ENCODE assay signal across 1 cellular context in the genomic region with DNA sequence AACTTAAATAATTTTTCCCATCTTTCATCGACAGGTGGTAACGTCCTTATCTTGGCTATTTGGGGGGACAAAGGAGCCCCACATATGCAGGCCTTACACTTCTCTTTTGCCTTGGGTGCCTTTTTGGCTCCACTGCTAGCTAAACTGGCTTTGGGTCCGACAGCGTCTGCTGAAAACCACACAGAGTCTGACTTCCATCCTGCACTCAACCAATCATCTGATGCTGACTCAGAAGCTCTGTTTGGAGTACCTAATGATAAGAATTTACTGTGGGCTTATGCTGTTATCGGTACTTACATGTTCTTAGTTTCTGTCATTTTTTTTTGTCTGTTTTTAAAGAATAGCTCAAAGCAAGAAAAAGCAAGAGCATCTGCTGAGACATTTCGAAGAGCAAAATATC.
TF ChIP-seq lines count a peak whose summit lies in the region.

No MANE protein-coding gene starts in this region.

TF ChIP-seq in GM23338, 12 proteins besides CTCF, POLR2A, EP300 and RAD21 (continued from another document):
- TF ChIP-seq, protein P1, sequence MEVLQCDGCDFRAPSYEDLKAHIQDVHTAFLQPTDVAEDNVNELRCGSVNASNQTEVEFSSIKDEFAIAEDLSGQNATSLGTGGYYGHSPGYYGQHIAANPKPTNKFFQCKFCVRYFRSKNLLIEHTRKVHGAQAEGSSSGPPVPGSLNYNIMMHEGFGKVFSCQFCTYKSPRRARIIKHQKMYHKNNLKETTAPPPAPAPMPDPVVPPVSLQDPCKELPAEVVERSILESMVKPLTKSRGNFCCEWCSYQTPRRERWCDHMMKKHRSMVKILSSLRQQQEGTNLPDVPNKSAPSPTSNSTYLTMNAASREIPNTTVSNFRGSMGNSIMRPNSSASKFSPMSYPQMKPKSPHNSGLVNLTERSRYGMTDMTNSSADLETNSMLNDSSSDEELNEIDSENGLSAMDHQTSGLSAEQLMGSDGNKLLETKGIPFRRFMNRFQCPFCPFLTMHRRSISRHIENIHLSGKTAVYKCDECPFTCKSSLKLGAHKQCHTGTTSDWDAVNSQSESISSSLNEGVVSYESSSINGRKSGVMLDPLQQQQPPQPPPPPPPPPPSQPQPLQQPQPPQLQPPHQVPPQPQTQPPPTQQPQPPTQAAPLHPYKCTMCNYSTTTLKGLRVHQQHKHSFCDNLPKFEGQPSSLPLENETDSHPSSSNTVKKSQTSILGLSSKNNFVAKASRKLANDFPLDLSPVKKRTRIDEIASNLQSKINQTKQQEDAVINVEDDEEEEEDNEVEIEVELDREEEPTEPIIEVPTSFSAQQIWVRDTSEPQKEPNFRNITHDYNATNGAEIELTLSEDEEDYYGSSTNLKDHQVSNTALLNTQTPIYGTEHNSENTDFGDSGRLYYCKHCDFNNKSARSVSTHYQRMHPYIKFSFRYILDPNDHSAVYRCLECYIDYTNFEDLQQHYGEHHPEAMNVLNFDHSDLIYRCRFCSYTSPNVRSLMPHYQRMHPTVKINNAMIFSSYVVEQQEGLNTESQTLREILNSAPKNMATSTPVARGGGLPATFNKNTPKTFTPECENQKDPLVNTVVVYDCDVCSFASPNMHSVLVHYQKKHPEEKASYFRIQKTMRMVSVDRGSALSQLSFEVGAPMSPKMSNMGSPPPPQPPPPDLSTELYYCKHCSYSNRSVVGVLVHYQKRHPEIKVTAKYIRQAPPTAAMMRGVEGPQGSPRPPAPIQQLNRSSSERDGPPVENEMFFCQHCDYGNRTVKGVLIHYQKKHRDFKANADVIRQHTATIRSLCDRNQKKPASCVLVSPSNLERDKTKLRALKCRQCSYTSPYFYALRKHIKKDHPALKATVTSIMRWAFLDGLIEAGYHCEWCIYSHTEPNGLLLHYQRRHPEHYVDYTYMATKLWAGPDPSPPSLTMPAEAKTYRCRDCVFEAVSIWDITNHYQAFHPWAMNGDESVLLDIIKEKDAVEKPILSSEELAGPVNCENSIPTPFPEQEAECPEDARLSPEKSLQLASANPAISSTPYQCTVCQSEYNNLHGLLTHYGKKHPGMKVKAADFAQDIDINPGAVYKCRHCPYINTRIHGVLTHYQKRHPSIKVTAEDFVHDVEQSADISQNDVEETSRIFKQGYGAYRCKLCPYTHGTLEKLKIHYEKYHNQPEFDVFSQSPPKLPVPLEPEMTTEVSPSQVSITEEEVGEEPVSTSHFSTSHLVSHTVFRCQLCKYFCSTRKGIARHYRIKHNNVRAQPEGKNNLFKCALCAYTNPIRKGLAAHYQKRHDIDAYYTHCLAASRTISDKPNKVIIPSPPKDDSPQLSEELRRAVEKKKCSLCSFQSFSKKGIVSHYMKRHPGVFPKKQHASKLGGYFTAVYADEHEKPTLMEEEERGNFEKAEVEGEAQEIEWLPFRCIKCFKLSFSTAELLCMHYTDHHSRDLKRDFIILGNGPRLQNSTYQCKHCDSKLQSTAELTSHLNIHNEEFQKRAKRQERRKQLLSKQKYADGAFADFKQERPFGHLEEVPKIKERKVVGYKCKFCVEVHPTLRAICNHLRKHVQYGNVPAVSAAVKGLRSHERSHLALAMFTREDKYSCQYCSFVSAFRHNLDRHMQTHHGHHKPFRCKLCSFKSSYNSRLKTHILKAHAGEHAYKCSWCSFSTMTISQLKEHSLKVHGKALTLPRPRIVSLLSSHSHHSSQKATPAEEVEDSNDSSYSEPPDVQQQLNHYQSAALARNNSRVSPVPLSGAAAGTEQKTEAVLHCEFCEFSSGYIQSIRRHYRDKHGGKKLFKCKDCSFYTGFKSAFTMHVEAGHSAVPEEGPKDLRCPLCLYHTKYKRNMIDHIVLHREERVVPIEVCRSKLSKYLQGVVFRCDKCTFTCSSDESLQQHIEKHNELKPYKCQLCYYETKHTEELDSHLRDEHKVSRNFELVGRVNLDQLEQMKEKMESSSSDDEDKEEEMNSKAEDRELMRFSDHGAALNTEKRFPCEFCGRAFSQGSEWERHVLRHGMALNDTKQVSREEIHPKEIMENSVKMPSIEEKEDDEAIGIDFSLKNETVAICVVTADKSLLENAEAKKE (CRISPR knock-in tag; IDR thresholded peaks at IDR 0.05), result no peak
- TF ChIP-seq, protein P2, sequence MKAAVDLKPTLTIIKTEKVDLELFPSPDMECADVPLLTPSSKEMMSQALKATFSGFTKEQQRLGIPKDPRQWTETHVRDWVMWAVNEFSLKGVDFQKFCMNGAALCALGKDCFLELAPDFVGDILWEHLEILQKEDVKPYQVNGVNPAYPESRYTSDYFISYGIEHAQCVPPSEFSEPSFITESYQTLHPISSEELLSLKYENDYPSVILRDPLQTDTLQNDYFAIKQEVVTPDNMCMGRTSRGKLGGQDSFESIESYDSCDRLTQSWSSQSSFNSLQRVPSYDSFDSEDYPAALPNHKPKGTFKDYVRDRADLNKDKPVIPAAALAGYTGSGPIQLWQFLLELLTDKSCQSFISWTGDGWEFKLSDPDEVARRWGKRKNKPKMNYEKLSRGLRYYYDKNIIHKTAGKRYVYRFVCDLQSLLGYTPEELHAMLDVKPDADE (IDR thresholded peaks at IDR 0.05), result no peak
